Comparison of ENCODE assay signal across 4 cellular contexts in genomic region chr9:96994531-96995016, GRCh38. TPM values are rescaled to one million over a fixed set of nuclear protein-coding genes. Genes with fewer than 3 reads are reported as not detected.
"Had no signal": no experiment of that assay in that cellular context is flagged by ENCODE, and none has a peak within 500 bp of the region (broad histone marks: within the 10 kb centered on the region; RNA-seq: fewer than 3 reads in every experiment).

No MANE protein-coding gene starts in this region.

RNA-seq across cellular contexts. Expression of gene CTSV, which starts 44.4 kb away (rescaled TPM):
- total RNA-seq: activated B cell treated with CpG ODN at 0.5 μM for 24 hours, cardiac septum, esophagus muscularis mucosa, T-helper 17 cell had no signal
